Comparison of ENCODE assay signal across 27 cellular contexts in genomic region chr7:86328801-86329433, GRCh38.
"Had no signal": no experiment of that assay in that cellular context is flagged by ENCODE, and none has a peak within 500 bp of the region (broad histone marks: within the 10 kb centered on the region; RNA-seq: fewer than 3 reads in every experiment).

No MANE protein-coding gene starts in this region.

- DNase-seq: activated CD4-positive, alpha-beta memory T cell treated with anti-CD3 and anti-CD28 coated beads for 36 hours; activated CD4-positive, alpha-beta T cell treated with anti-CD3 and anti-CD28 coated beads for 48 hours; activated naive CD4-positive, alpha-beta T cell treated with Interleukin-2 at 50 U/mL for 16 hours; activated naive CD8-positive, alpha-beta T cell treated with anti-CD3 and anti-CD28 coated beads for 36 hours; activated T-cell treated with anti-CD3 and anti-CD28 coated beads, Interleukin-2, amount 50 U/mL, for 48 hours; central memory CD4-positive, alpha-beta T cell; dorsolateral prefrontal cortex; effector memory CD8-positive, alpha-beta T cell; heart left ventricle; immature natural killer cell; lower lobe of right lung; mesendoderm; naive B cell; pancreas; right lobe of liver; stimulated activated CD4-positive, alpha-beta T cell treated with anti-CD3 and anti-CD28 coated beads, Interleukin-1b, Interleukin-23, amount 100 ng/mL, for 48 hours; stomach; T-helper 17 cell had no signal

- H3K9me3 ChIP-seq: esophagus muscularis mucosa, gastroesophageal sphincter, heart left ventricle, lower lobe of right lung, neutrophil, pancreas, right lobe of liver, stomach, tibial nerve had no signal

- H3K4me1 ChIP-seq: esophagus muscularis mucosa, gastroesophageal sphincter, heart left ventricle, lower lobe of right lung, pancreas, right lobe of liver, stomach, suprapubic skin, tibial nerve had no signal

- H3K4me3 ChIP-seq: dorsolateral prefrontal cortex, esophagus muscularis mucosa, gastroesophageal sphincter, heart left ventricle, lower lobe of right lung, pancreas, right lobe of liver, skin epidermis, stomach, suprapubic skin, tibial nerve had no signal

- H3K27me3 Mint-ChIP-seq: activated CD4-positive, alpha-beta memory T cell treated with anti-CD3 and anti-CD28 coated beads for 36 hours; activated naive CD8-positive, alpha-beta T cell treated with anti-CD3 and anti-CD28 coated beads for 36 hours; effector memory CD8-positive, alpha-beta T cell; naive B cell; stimulated activated memory B cell treated with anti-CD40 and anti-IgM and Interleukin-4, amounts not matched to agents 10 μg/mL and 1 μg/mL and 100 μg/mL, for 72 hours; T-helper 17 cell had no signal

- H3K27ac ChIP-seq: dorsolateral prefrontal cortex, esophagus muscularis mucosa, gastroesophageal sphincter, heart left ventricle, lower lobe of right lung, neutrophil, pancreas, right lobe of liver, skin epidermis, stomach, suprapubic skin, tibial nerve had no signal

- ATAC-seq: effector memory CD8-positive, alpha-beta T cell; gastroesophageal sphincter; heart left ventricle; left lobe of liver; lower lobe of right lung; pancreas; right lobe of liver; stimulated activated memory B cell treated with anti-CD40 and anti-IgM and Interleukin-4, amounts not matched to agents 10 μg/mL and 1 μg/mL and 100 μg/mL, for 72 hours; T-helper 17 cell had no signal

- FAIRE-seq: astrocyte, pancreas had no signal

- H3K4me1 Mint-ChIP-seq: activated naive CD8-positive, alpha-beta T cell treated with anti-CD3 and anti-CD28 coated beads for 36 hours; immature natural killer cell; naive B cell; stimulated activated memory B cell treated with anti-CD40 and anti-IgM and Interleukin-4, amounts not matched to agents 10 μg/mL and 1 μg/mL and 100 μg/mL, for 72 hours; T-helper 17 cell had no signal

- H3K27me3 ChIP-seq: dorsolateral prefrontal cortex, esophagus muscularis mucosa, gastroesophageal sphincter, heart left ventricle, neutrophil, pancreas, right lobe of liver, stomach, suprapubic skin, tibial nerve had no signal

- H3K36me3 ChIP-seq: esophagus muscularis mucosa, gastroesophageal sphincter, heart left ventricle, lower lobe of right lung, neutrophil, pancreas, right lobe of liver, stomach, suprapubic skin, tibial nerve had no signal

- H3K27ac Mint-ChIP-seq: activated CD4-positive, alpha-beta memory T cell treated with anti-CD3 and anti-CD28 coated beads for 36 hours; activated naive CD8-positive, alpha-beta T cell treated with anti-CD3 and anti-CD28 coated beads for 36 hours; effector memory CD8-positive, alpha-beta T cell; immature natural killer cell; naive B cell; stimulated activated memory B cell treated with anti-CD40 and anti-IgM and Interleukin-4, amounts not matched to agents 10 μg/mL and 1 μg/mL and 100 μg/mL, for 72 hours; T-helper 17 cell had no signal

- H3K9me3 Mint-ChIP-seq: activated naive CD8-positive, alpha-beta T cell treated with anti-CD3 and anti-CD28 coated beads for 36 hours had no signal

- H3K4me3 Mint-ChIP-seq: activated CD4-positive, alpha-beta memory T cell treated with anti-CD3 and anti-CD28 coated beads for 36 hours; activated naive CD8-positive, alpha-beta T cell treated with anti-CD3 and anti-CD28 coated beads for 36 hours; effector memory CD8-positive, alpha-beta T cell; immature natural killer cell; naive B cell; stimulated activated memory B cell treated with anti-CD40 and anti-IgM and Interleukin-4, amounts not matched to agents 10 μg/mL and 1 μg/mL and 100 μg/mL, for 72 hours; T-helper 17 cell had no signal

- H3K36me3 Mint-ChIP-seq: activated CD4-positive, alpha-beta memory T cell treated with anti-CD3 and anti-CD28 coated beads for 36 hours; activated naive CD8-positive, alpha-beta T cell treated with anti-CD3 and anti-CD28 coated beads for 36 hours; immature natural killer cell; naive B cell; stimulated activated memory B cell treated with anti-CD40 and anti-IgM and Interleukin-4, amounts not matched to agents 10 μg/mL and 1 μg/mL and 100 μg/mL, for 72 hours had no signal
